ENCODE assay signal across 10 cellular contexts in the genomic region with DNA sequence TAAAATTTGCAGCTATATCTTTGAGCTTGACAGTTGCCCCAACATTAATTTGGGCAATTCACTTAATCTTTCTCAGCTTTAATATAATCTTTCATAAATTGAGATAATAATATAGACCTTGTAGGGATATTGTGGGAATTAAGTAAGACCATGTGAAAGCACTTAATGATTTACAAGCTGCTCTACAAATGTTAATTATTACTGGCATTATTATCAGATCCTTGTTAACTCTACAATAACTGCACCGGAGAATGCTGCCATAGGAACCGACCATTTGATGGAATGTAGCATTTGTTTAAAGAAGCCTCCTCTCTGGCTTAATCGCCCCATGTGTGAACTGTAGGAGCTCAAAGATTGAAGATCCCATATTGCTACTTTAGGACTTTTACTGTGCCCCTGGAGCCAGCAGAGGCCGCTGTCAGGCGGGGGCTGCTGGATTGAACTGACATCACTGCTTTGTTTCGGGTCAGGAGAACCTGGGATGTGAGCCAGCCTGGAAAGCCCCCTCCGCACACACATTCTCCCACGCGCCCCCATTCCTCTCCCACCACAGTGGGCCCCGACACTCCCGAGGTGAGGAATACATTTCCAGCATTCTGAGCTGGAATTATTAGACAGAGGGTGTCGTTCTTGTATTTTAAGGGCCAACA.
DNase-seq lines count a peak whose midpoint lies in the region; ATAC-seq and TF ChIP-seq lines count a peak whose summit lies in the region.
"Had no signal": no experiment of that assay in that cellular context is flagged by ENCODE, and none has a peak within 500 bp of the region (broad histone marks: within the 10 kb centered on the region; RNA-seq: fewer than 3 reads in every experiment).

No MANE protein-coding gene starts in this region.

- no peak for TF ChIP-seq POLR2A in NB4 (IDR thresholded peaks at IDR 0.05; ENCODE audit: extremely low read depth, insufficient read length)
- no peak for TF ChIP-seq POLR2A in suprapubic skin (IDR thresholded peaks at IDR 0.05)

- H3K36me3 Mint-ChIP-seq in stimulated activated memory B cell treated with anti-CD40 and anti-IgM and Interleukin-4, amounts not matched to agents 10 μg/mL and 1 μg/mL and 100 μg/mL, for 72 hours = no peaks in the 10 kb centered on the region

- no peak for TF ChIP-seq EP300 in suprapubic skin (IDR thresholded peaks at IDR 0.05)

- 73% methylated on average over 12 of the region's 12 CpGs for WGBS in suprapubic skin

- peaks cover 11% of the 10 kb centered on the region for H3K27me3 Mint-ChIP-seq in stimulated activated memory B cell treated with anti-CD40 and anti-IgM and Interleukin-4, amounts not matched to agents 10 μg/mL and 1 μg/mL and 100 μg/mL, for 72 hours

- no peaks in the 10 kb centered on the region for H3K4me1 ChIP-seq in suprapubic skin
- H3K4me1 ChIP-seq: A549, SJCRH30 had no signal

- ATAC-seq in stimulated activated memory B cell treated with anti-CD40 and anti-IgM and Interleukin-4, amounts not matched to agents 10 μg/mL and 1 μg/mL and 100 μg/mL, for 72 hours = no peak
- ATAC-seq in GM21576 (IDR thresholded peaks at IDR 0.05; ENCODE audit: unreplicated experiment) = no peak
- ATAC-seq: A549 had no signal

- no peaks in the 10 kb centered on the region for H3K27me3 ChIP-seq in suprapubic skin
- H3K27me3 ChIP-seq: SJCRH30 had no signal

- H3K4me3 ChIP-seq in NB4 (ENCODE audit: low read depth, low read length) = no peak overlapping the region
- H3K4me3 ChIP-seq in fibroblast of mammary gland (ENCODE audit: control insufficient read depth, low read depth, low read length) = no peak overlapping the region
- no peak overlapping the region for H3K4me3 ChIP-seq in suprapubic skin
- H3K4me3 ChIP-seq: A549, SJCRH30 had no signal

- H3K9me3 Mint-ChIP-seq in stimulated activated memory B cell treated with anti-CD40 and anti-IgM and Interleukin-4, amounts not matched to agents 10 μg/mL and 1 μg/mL and 100 μg/mL, for 72 hours = no peaks in the 10 kb centered on the region

- peaks cover 31% of the 10 kb centered on the region for H3K36me3 ChIP-seq in suprapubic skin
- H3K36me3 ChIP-seq: SJCRH30 had no signal

- no peaks in the 10 kb centered on the region for H3K4me1 Mint-ChIP-seq in stimulated activated memory B cell treated with anti-CD40 and anti-IgM and Interleukin-4, amounts not matched to agents 10 μg/mL and 1 μg/mL and 100 μg/mL, for 72 hours

- H3K27ac ChIP-seq in suprapubic skin = no peak overlapping the region
- H3K27ac ChIP-seq: A549, SJCRH30 had no signal

- peak; percentile 14 for DNase-seq in NCI-H2227 (lab: John Stamatoyannopoulos, UW; ENCODE audit: unreplicated experiment)
- DNase-seq in NCI-H2227 treated with DMSO at 0.1 percent for 48 hours (lab: John Stamatoyannopoulos, UW) = no peak
- DNase-seq in NB4 (ENCODE audit: low read depth) = peak; percentile 6
- DNase-seq in fibroblast of mammary gland (ENCODE audit: low read depth) = peak; percentile 9
- DNase-seq in putamen (ENCODE audit: low spot score) = peak; percentile 30
- DNase-seq in suprapubic skin (ENCODE audit: low spot score in 2 of 2) = no peak

- H3K27ac Mint-ChIP-seq in stimulated activated memory B cell treated with anti-CD40 and anti-IgM and Interleukin-4, amounts not matched to agents 10 μg/mL and 1 μg/mL and 100 μg/mL, for 72 hours = no peak overlapping the region

- H3K9me3 ChIP-seq in suprapubic skin = no peaks in the 10 kb centered on the region
- H3K9me3 ChIP-seq: A549, SJCRH30 had no signal

- H3K4me3 Mint-ChIP-seq in stimulated activated memory B cell treated with anti-CD40 and anti-IgM and Interleukin-4, amounts not matched to agents 10 μg/mL and 1 μg/mL and 100 μg/mL, for 72 hours = no peak overlapping the region

- TF ChIP-seq CTCF in NB4 (IDR thresholded peaks at IDR 0.05; ENCODE audit: low read depth, low read length) (peak; percentile 27), fibroblast of mammary gland (conservative IDR thresholded peaks at IDR 0.05; ENCODE audit: control insufficient read depth, insufficient read depth, low read depth, low read length) (peak; percentile 67), suprapubic skin (IDR thresholded peaks at IDR 0.05) (peak in 1 of 2 donors; percentile 31)

Comparison
In these comparisons a context has a peak if more than half of its experiments do, and no peak if none do; other contexts are left out.
1. DNase-seq: peak in NCI-H2227 (single experiment), NB4 (single experiment), fibroblast of mammary gland (single experiment) and putamen (single experiment); none in NCI-H2227 treated with DMSO at 0.1 percent for 48 hours (single experiment) and suprapubic skin (0 of 2).